33 cellular contexts compared by ENCODE assay signal in the genomic region with DNA sequence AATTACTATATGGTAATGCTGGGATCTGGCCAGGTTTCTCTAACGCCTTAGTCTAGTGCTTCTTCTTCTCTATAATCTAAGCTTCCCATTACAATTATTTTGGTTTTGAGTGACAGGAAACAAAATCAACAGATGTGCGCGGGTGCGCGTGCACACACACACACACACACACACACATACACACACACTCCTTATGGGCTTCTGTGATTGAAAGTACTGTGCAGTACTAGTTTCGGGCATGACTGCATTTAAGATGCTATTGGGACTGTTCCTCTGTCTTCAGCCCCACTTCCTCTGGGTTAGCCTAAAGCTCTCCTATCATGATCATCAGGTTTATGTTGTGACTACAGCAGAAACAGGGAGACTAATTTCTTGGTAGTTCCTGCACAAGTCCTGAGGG. TPM values are rescaled to one million over a fixed set of nuclear protein-coding genes. Genes with fewer than 3 reads are reported as not detected.
DNase-seq lines count a peak whose midpoint lies in the region; ATAC-seq, FAIRE-seq and TF ChIP-seq lines count a peak whose summit lies in the region.
"Had no signal": no experiment of that assay in that cellular context is flagged by ENCODE, and none has a peak within 500 bp of the region (broad histone marks: within the 10 kb centered on the region; RNA-seq: fewer than 3 reads in every experiment).

No MANE protein-coding gene starts in this region.

- TF ChIP-seq CTCF in coronary artery (IDR thresholded peaks at IDR 0.05) = no peak

- FAIRE-seq in GM12892 (lab: Jason Lieb, UNC) = no peak
- FAIRE-seq: HTR-8/SVneo, K562, urothelium cell line had no signal

- no peak overlapping the region for H3K27ac Mint-ChIP-seq in activated CD4-positive, alpha-beta T cell treated with anti-CD3 and anti-CD28 coated beads, Interleukin-2, amount 10 ng/mL, durations not matched to agents 24 days and 14 days
- H3K27ac Mint-ChIP-seq: activated naive CD4-positive, alpha-beta T cell treated with anti-CD3 and anti-CD28 coated beads, Interleukin-2, amount 50 U/mL, for 24 hours; effector memory CD8-positive, alpha-beta T cell; natural killer cell had no signal

- peaks cover 2% of the 10 kb centered on the region for H3K27me3 Mint-ChIP-seq in activated T-cell treated with anti-CD3 and anti-CD28 coated beads, Interleukin-2, amount 50 U/mL, for 4 hours (ENCODE audit: low read depth)
- H3K27me3 Mint-ChIP-seq in activated CD4-positive, alpha-beta T cell treated with anti-CD3 and anti-CD28 coated beads, Interleukin-2, amount 10 ng/mL, durations not matched to agents 24 days and 14 days = peaks cover 7% of the 10 kb centered on the region
- H3K27me3 Mint-ChIP-seq: effector memory CD8-positive, alpha-beta T cell had no signal

- ATAC-seq in GM18867 (IDR thresholded peaks at IDR 0.05; ENCODE audit: unreplicated experiment) (peak; percentile 75), GM21390 (IDR thresholded peaks at IDR 0.05; ENCODE audit: unreplicated experiment) (peak; percentile 70), HG02943 (IDR thresholded peaks at IDR 0.05; ENCODE audit: low read depth, unreplicated experiment) (peak; percentile 82), HG03139 (IDR thresholded peaks at IDR 0.05; ENCODE audit: unreplicated experiment) (no peak)
- no peak for ATAC-seq in activated T-cell treated with anti-CD3 and anti-CD28 coated beads, Interleukin-2, amount 50 U/mL, for 4 hours
- ATAC-seq: effector memory CD8-positive, alpha-beta T cell; K562; lower lobe of right lung; natural killer cell had no signal

- DNase-seq in coronary artery (ENCODE audit: low spot score) (peak; percentile 21), GM12892 (ENCODE audit: insufficient read length) (no peak)
- no peak for DNase-seq in activated T-cell treated with anti-CD3 and anti-CD28 coated beads, Interleukin-2, amount 50 U/mL, for 4 hours
- DNase-seq in activated CD4-positive, alpha-beta T cell treated with anti-CD3 and anti-CD28 coated beads, Interleukin-2, amount 10 ng/mL, durations not matched to agents 24 days and 14 days = no peak
- DNase-seq: activated CD4-positive, alpha-beta T cell treated with anti-CD3 and anti-CD28 coated beads, Interleukin-2, amount 50 U/mL, for 48 hours; activated CD4-positive, CD25-positive, alpha-beta regulatory T cell; activated CD8-positive, alpha-beta memory T cell treated with anti-CD3 and anti-CD28 coated beads, Interleukin-2, amount 50 U/mL, for 4 hours; anterior cingulate cortex; colonic mucosa; DMS53; effector memory CD8-positive, alpha-beta T cell; erythroblast; head of caudate nucleus; lower lobe of right lung; natural killer cell; NCI-H1417 treated with DMSO at 0.1 percent for 48 hours; NCI-H2081; NCI-H226; NCI-H748 treated with DMSO at 0.1 percent for 48 hours; stimulated activated naive CD4-positive, alpha-beta T cell treated with Interleukin-2 at 50 U/mL for 16 hours; T-helper 1 cell; testis had no signal

- no peaks in the 10 kb centered on the region for H3K36me3 Mint-ChIP-seq in activated T-cell treated with anti-CD3 and anti-CD28 coated beads, Interleukin-2, amount 50 U/mL, for 4 hours (ENCODE audit: insufficient read depth)
- no peaks in the 10 kb centered on the region for H3K36me3 Mint-ChIP-seq in activated CD4-positive, alpha-beta T cell treated with anti-CD3 and anti-CD28 coated beads, Interleukin-2, amount 10 ng/mL, durations not matched to agents 24 days and 14 days (ENCODE audit: low read depth)
- H3K36me3 Mint-ChIP-seq: activated naive CD4-positive, alpha-beta T cell treated with anti-CD3 and anti-CD28 coated beads, Interleukin-2, amount 50 U/mL, for 24 hours; natural killer cell had no signal

- no peak overlapping the region for H3K27ac ChIP-seq in coronary artery
- H3K27ac ChIP-seq: colonic mucosa, lower lobe of right lung, testis had no signal

- no peaks in the 10 kb centered on the region for H3K4me1 Mint-ChIP-seq in activated T-cell treated with anti-CD3 and anti-CD28 coated beads, Interleukin-2, amount 50 U/mL, for 4 hours (ENCODE audit: low read depth)
- H3K4me1 Mint-ChIP-seq in activated CD4-positive, alpha-beta T cell treated with anti-CD3 and anti-CD28 coated beads, Interleukin-2, amount 10 ng/mL, durations not matched to agents 24 days and 14 days = no peaks in the 10 kb centered on the region
- H3K4me1 Mint-ChIP-seq: activated naive CD4-positive, alpha-beta T cell treated with anti-CD3 and anti-CD28 coated beads, Interleukin-2, amount 50 U/mL, for 24 hours; natural killer cell had no signal

- intact Hi-C loops in activated CD4-positive, alpha-beta T cell treated with anti-CD3 and anti-CD28 coated beads, Interleukin-2, amount 10 ng/mL, durations not matched to agents 24 days and 14 days (cut with micrococcal nuclease) = no loop called here

- H3K4me3 ChIP-seq in coronary artery = no peak overlapping the region
- H3K4me3 ChIP-seq: colonic mucosa, K562, lower lobe of right lung, testis had no signal

- no peak overlapping the region for H3K4me3 Mint-ChIP-seq in activated T-cell treated with anti-CD3 and anti-CD28 coated beads, Interleukin-2, amount 50 U/mL, for 4 hours
- H3K4me3 Mint-ChIP-seq in activated CD4-positive, alpha-beta T cell treated with anti-CD3 and anti-CD28 coated beads, Interleukin-2, amount 10 ng/mL, durations not matched to agents 24 days and 14 days = no peak overlapping the region
- H3K4me3 Mint-ChIP-seq: activated naive CD4-positive, alpha-beta T cell treated with anti-CD3 and anti-CD28 coated beads, Interleukin-2, amount 50 U/mL, for 24 hours; effector memory CD8-positive, alpha-beta T cell; natural killer cell had no signal

- no peaks in the 10 kb centered on the region for H3K9me3 Mint-ChIP-seq in activated T-cell treated with anti-CD3 and anti-CD28 coated beads, Interleukin-2, amount 50 U/mL, for 4 hours
- no peaks in the 10 kb centered on the region for H3K9me3 Mint-ChIP-seq in activated CD4-positive, alpha-beta T cell treated with anti-CD3 and anti-CD28 coated beads, Interleukin-2, amount 10 ng/mL, durations not matched to agents 24 days and 14 days
- H3K9me3 Mint-ChIP-seq: activated naive CD4-positive, alpha-beta T cell treated with anti-CD3 and anti-CD28 coated beads, Interleukin-2, amount 50 U/mL, for 24 hours; natural killer cell had no signal

- no peak for TF ChIP-seq POLR2A in GM12892 (IDR thresholded peaks at IDR 0.05; ENCODE audit: low read depth, low read length)

RNA-seq across cellular contexts. Expression of a gene that starts 32.2 kb away (rescaled TPM):
- 0.53 TPM for polyA plus RNA-seq in GM12892 (2012; ENCODE audit: missing spikeins)
- under 1 TPM; 0.50 to 0.71 (median 0.68) TPM for total RNA-seq in activated T-cell treated with anti-CD3 and anti-CD28 coated beads, Interleukin-2, amount 50 U/mL, for 4 hours
- 1.6 and 2.3 TPM in 2 replicates for total RNA-seq in activated CD4-positive, alpha-beta T cell treated with anti-CD3 and anti-CD28 coated beads, Interleukin-2, amount 10 ng/mL, durations not matched to agents 24 days and 14 days
- total RNA-seq: G401, MCF 10A, SK-MEL-5 had no signal
- polyA plus RNA-seq: K562 had no signal

Comparison
In these comparisons a context has a peak if more than half of its experiments do, and no peak if none do; other contexts are left out.
1. ATAC-seq: peak in GM18867 (single experiment), GM21390 (single experiment) and HG02943 (single experiment); none in activated T-cell treated with anti-CD3 and anti-CD28 coated beads, Interleukin-2, amount 50 U/mL, for 4 hours (0 of 2) and HG03139 (single experiment).